ENCODE assay signal across 8 cellular contexts in genomic region chr16:30370444-30371247, GRCh38. TPM values are rescaled to one million over a fixed set of nuclear protein-coding genes. Genes with fewer than 3 reads are reported as not detected.
DNase-seq lines count a peak whose midpoint lies in the region; ATAC-seq, FAIRE-seq and TF ChIP-seq lines count a peak whose summit lies in the region.

A gene with protein sequence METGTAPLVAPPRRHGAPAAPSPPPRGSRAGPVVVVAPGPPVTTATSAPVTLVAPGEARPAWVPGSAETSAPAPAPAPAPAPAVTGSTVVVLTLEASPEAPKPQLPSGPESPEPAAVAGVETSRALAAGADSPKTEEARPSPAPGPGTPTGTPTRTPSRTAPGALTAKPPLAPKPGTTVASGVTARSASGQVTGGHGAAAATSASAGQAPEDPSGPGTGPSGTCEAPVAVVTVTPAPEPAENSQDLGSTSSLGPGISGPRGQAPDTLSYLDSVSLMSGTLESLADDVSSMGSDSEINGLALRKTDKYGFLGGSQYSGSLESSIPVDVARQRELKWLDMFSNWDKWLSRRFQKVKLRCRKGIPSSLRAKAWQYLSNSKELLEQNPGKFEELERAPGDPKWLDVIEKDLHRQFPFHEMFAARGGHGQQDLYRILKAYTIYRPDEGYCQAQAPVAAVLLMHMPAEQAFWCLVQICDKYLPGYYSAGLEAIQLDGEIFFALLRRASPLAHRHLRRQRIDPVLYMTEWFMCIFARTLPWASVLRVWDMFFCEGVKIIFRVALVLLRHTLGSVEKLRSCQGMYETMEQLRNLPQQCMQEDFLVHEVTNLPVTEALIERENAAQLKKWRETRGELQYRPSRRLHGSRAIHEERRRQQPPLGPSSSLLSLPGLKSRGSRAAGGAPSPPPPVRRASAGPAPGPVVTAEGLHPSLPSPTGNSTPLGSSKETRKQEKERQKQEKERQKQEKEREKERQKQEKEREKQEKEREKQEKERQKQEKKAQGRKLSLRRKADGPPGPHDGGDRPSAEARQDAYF (minus strand): TSS chr16:30370494. CDS start chr16:30370183, 311 bp downstream.

- peak within 1 kb of the TSS; percentile 88 for H3K4me3 ChIP-seq in AG10803 (ENCODE audit: low read length)

- POLR2A ChIA-PET in activated CD4-positive, alpha-beta T cell treated with anti-CD3 and anti-CD28 coated beads for 36 hours (lab: Charles Lee) = interaction anchor here (0.6 to 1.6 kb wide), 20 partner anchors 12 to 1297 kb away, joined by 3 to 7 read pairs (median 4); partner anchors contain the start of genes CORO1A, SEPTIN1, TBX6 and ZNF688

- intact Hi-C loops in activated CD4-positive, alpha-beta T cell treated with anti-CD3 and anti-CD28 coated beads for 36 hours (cut with DNase I, micrococcal nuclease) = loop anchor here (1.0 to 10.0 kb wide), 21 partner anchors 8 to 1546 kb away; partner anchors contain the start of genes CD2BP2 (in 2 of the 2), ZNF771 (in 2 of the 2), ALDOA (in 1 of the 2) and ATXN2L (in 1 of the 2)

- H3K4me3 Mint-ChIP-seq in activated CD4-positive, alpha-beta T cell treated with anti-CD3 and anti-CD28 coated beads for 36 hours = peak within 1 kb of the TSS; percentile 89
- peak within 1 kb of the TSS; percentile 86 for H3K4me3 Mint-ChIP-seq in chondrocyte (ENCODE audit: unreplicated experiment)

- CTCF ChIA-PET in activated CD4-positive, alpha-beta T cell treated with anti-CD3 and anti-CD28 coated beads for 36 hours (lab: Charles Lee) = interaction anchor here (0.6 to 3.8 kb wide), 23 partner anchors 10 to 529 kb away, joined by 3 to 17 read pairs (median 4); partner anchors contain the start of genes CD2BP2, DCTPP1, FBRS and SEPTIN1

- TF ChIP-seq CTCF in AG10803 (conservative IDR thresholded peaks at IDR 0.05; ENCODE audit: low read length) (peak; percentile 20; the same call in 1 of the 2 replicates), chondrocyte (IDR thresholded peaks at IDR 0.05) (peak; percentile 66)

- peak; percentile 72 for ATAC-seq in HG03442 (IDR thresholded peaks at IDR 0.05; ENCODE audit: unreplicated experiment)
- peak; percentile 88 for ATAC-seq in activated CD4-positive, alpha-beta T cell treated with anti-CD3 and anti-CD28 coated beads for 36 hours

- peaks cover 26% of the 10 kb centered on the region for H3K36me3 Mint-ChIP-seq in activated CD4-positive, alpha-beta T cell treated with anti-CD3 and anti-CD28 coated beads for 36 hours (ENCODE audit: low read depth)
- peaks cover 3% of the 10 kb centered on the region for H3K36me3 Mint-ChIP-seq in chondrocyte (ENCODE audit: low read depth)

- H3K9me3 Mint-ChIP-seq in activated CD4-positive, alpha-beta T cell treated with anti-CD3 and anti-CD28 coated beads for 36 hours (ENCODE audit: low read depth) = no peaks in the 10 kb centered on the region
- H3K9me3 Mint-ChIP-seq in chondrocyte (ENCODE audit: low read depth) = no peaks in the 10 kb centered on the region

- peaks cover 40% of the 10 kb centered on the region for H3K4me1 Mint-ChIP-seq in activated CD4-positive, alpha-beta T cell treated with anti-CD3 and anti-CD28 coated beads for 36 hours
- peaks cover 39% of the 10 kb centered on the region for H3K4me1 Mint-ChIP-seq in chondrocyte (ENCODE audit: low read depth)

- no peaks in the 10 kb centered on the region for H3K27me3 Mint-ChIP-seq in activated CD4-positive, alpha-beta T cell treated with anti-CD3 and anti-CD28 coated beads for 36 hours
- H3K27me3 Mint-ChIP-seq in chondrocyte (ENCODE audit: low read depth) = no peaks in the 10 kb centered on the region

- peak; percentile 100 for DNase-seq in AG10803 (ENCODE audit: low read depth)
- peak; percentile 94 for DNase-seq in GM19239 (ENCODE audit: insufficient read length, low spot score)
- DNase-seq in NCI-H510A treated with DMSO at 0.1 percent for 48 hours (lab: John Stamatoyannopoulos, UW) = peak; percentile 100
- peak; percentile 99 for DNase-seq in activated CD4-positive, alpha-beta T cell treated with anti-CD3 and anti-CD28 coated beads for 36 hours
- DNase-seq in chondrocyte (ENCODE audit: low spot score) = no peak
- DNase-seq in islet precursor cell = peak; percentile 100
- DNase-seq in stimulated activated CD4-positive, alpha-beta T cell treated with anti-CD3 and anti-CD28 coated beads, Interleukin-12 subunit alpha, Interleukin-12 subunit beta, amount 100 ng/mL, for 4 hours = peak; percentile 94

- peak within 1 kb of the TSS; percentile 97 for H3K27ac Mint-ChIP-seq in activated CD4-positive, alpha-beta T cell treated with anti-CD3 and anti-CD28 coated beads for 36 hours
- peak within 1 kb of the TSS; percentile 86 for H3K27ac Mint-ChIP-seq in chondrocyte (ENCODE audit: unreplicated experiment)

- peak; percentile 100 for FAIRE-seq in GM19239 (lab: Jason Lieb, UNC)

RNA-seq across cellular contexts. Expression of the gene that starts here (rescaled TPM):
- total RNA-seq in activated CD4-positive, alpha-beta T cell treated with anti-CD3 and anti-CD28 coated beads for 36 hours = 10 to 100 TPM; 38.1 to 43.4 TPM
- 43.3 to 48.6 TPM (median 44.2 TPM) in 3 replicates for total RNA-seq in chondrocyte
